29 cellular contexts compared by ENCODE assay signal in genomic region chr11:9179141-9179540, GRCh38.
"Had no signal": no experiment of that assay in that cellular context is flagged by ENCODE, and none has a peak within 500 bp of the region (broad histone marks: within the 10 kb centered on the region; RNA-seq: fewer than 3 reads in every experiment).

No MANE protein-coding gene starts in this region.

- ATAC-seq: left cardiac atrium; left lobe of liver; lower lobe of right lung; natural killer cell; right lobe of liver; stimulated activated memory B cell treated with anti-CD40 and anti-IgM and Interleukin-4, amounts not matched to agents 10 μg/mL and 1 μg/mL and 100 μg/mL, for 72 hours; stimulated activated naive CD8-positive, alpha-beta T cell treated with anti-CD3 and anti-CD28 coated beads, Interleukin-15, amount 100 ng/mL, for 72 hours had no signal

- H3K79me2 ChIP-seq: parathyroid adenoma had no signal

- H3K9me3 Mint-ChIP-seq: mesothelial cell of epicardium; naive B cell; natural killer cell; nephron progenitor cell; neural progenitor cell; stimulated activated memory B cell treated with anti-CD40 and anti-IgM and Interleukin-4, amounts not matched to agents 10 μg/mL and 1 μg/mL and 100 μg/mL, for 72 hours; stimulated activated naive CD8-positive, alpha-beta T cell treated with anti-CD3 and anti-CD28 coated beads, Interleukin-15, amount 100 ng/mL, for 72 hours; type B pancreatic cell had no signal

- H3K9me3 ChIP-seq: lower lobe of right lung, neutrophil, right atrium auricular region, right lobe of liver, tibial nerve, vagina had no signal

- H3K4me3 ChIP-seq: lower lobe of right lung, neural progenitor cell, right atrium auricular region, right lobe of liver, smooth muscle cell, tibial nerve, vagina had no signal

- H3K27ac Mint-ChIP-seq: mesothelial cell of epicardium; naive B cell; natural killer cell; nephron progenitor cell; neural progenitor cell; stimulated activated memory B cell treated with anti-CD40 and anti-IgM and Interleukin-4, amounts not matched to agents 10 μg/mL and 1 μg/mL and 100 μg/mL, for 72 hours; type B pancreatic cell had no signal

- DNase-seq: kidney glomerular epithelial cell; left cardiac atrium; lower lobe of right lung; mammary epithelial cell; mesenchymal stem cell; naive B cell; natural killer cell; nephron progenitor cell; occipital lobe; right lobe of liver; stimulated activated CD4-positive, alpha-beta T cell treated with anti-CD3 and anti-CD28 coated beads, Interleukin-1b, Interleukin-23, amount 100 ng/mL, for 48 hours; stimulated activated CD4-positive, alpha-beta T cell treated with anti-CD3 and anti-CD28 coated beads, Interleukin-2, amount 100 ng/mL, for 48 hours; stimulated activated CD4-positive, alpha-beta T cell treated with anti-CD3 and anti-CD28 coated beads, Interleukin-4, amount 100 ng/mL, for 4 hours; stimulated activated CD8-positive, alpha-beta memory T cell treated with anti-CD3 and anti-CD28 coated beads, Interleukin-4, amount 100 ng/mL, for 48 hours; stimulated activated naive CD4-positive, alpha-beta T cell treated with Interleukin-2 at 50 U/mL for 16 hours; stimulated activated naive CD8-positive, alpha-beta T cell treated with anti-CD3 and anti-CD28 coated beads, Interleukin-15, amount 100 ng/mL, for 72 hours; substantia nigra had no signal

- H2AFZ ChIP-seq: neural progenitor cell, parathyroid adenoma had no signal

- FAIRE-seq: keratinocyte had no signal

- H3K4me2 ChIP-seq: neural progenitor cell, smooth muscle cell had no signal

- H3K4me1 ChIP-seq: lower lobe of right lung, neural progenitor cell, right lobe of liver, tibial nerve, vagina had no signal

- H3K9ac ChIP-seq: neural progenitor cell, parathyroid adenoma had no signal

- H3K4me3 Mint-ChIP-seq: mesothelial cell of epicardium; naive B cell; natural killer cell; nephron progenitor cell; neural progenitor cell; stimulated activated memory B cell treated with anti-CD40 and anti-IgM and Interleukin-4, amounts not matched to agents 10 μg/mL and 1 μg/mL and 100 μg/mL, for 72 hours; stimulated activated naive CD8-positive, alpha-beta T cell treated with anti-CD3 and anti-CD28 coated beads, Interleukin-15, amount 100 ng/mL, for 72 hours; type B pancreatic cell had no signal

- H3K27ac ChIP-seq: lower lobe of right lung, neural progenitor cell, neutrophil, parathyroid adenoma, right atrium auricular region, right lobe of liver, tibial nerve, vagina had no signal

- H3K27me3 Mint-ChIP-seq: naive B cell; stimulated activated memory B cell treated with anti-CD40 and anti-IgM and Interleukin-4, amounts not matched to agents 10 μg/mL and 1 μg/mL and 100 μg/mL, for 72 hours; stimulated activated naive CD8-positive, alpha-beta T cell treated with anti-CD3 and anti-CD28 coated beads, Interleukin-15, amount 100 ng/mL, for 72 hours; type B pancreatic cell had no signal

- H3K4me1 Mint-ChIP-seq: mesothelial cell of epicardium; naive B cell; natural killer cell; nephron progenitor cell; neural progenitor cell; stimulated activated memory B cell treated with anti-CD40 and anti-IgM and Interleukin-4, amounts not matched to agents 10 μg/mL and 1 μg/mL and 100 μg/mL, for 72 hours; stimulated activated naive CD8-positive, alpha-beta T cell treated with anti-CD3 and anti-CD28 coated beads, Interleukin-15, amount 100 ng/mL, for 72 hours had no signal

- H3K36me3 Mint-ChIP-seq: natural killer cell had no signal

- H3K27me3 ChIP-seq: neural progenitor cell, neutrophil, right atrium auricular region, right lobe of liver, tibial nerve, vagina had no signal
